In genomic region chr6:168035661-168036616, GRCh38 we compare ENCODE assay signal across 8 cellular contexts. TPM values are rescaled to one million over a fixed set of nuclear protein-coding genes. Genes with fewer than 3 reads are reported as not detected.
DNase-seq lines count a peak whose midpoint lies in the region; ATAC-seq, FAIRE-seq and TF ChIP-seq lines count a peak whose summit lies in the region.

No MANE protein-coding gene starts in this region.

- peak; percentile 91 for FAIRE-seq in K562 (lab: Jason Lieb, UNC)

- peak; percentile 82 for ATAC-seq in K562
- ATAC-seq in thoracic aorta (ENCODE audit: insufficient number of reproducible peaks, low FRiP score, low read depth) = no peak
- ATAC-seq in GM18505 (IDR thresholded peaks at IDR 0.05; ENCODE audit: unreplicated experiment) = no peak

- no TSS peak for BruUV-seq in K562 (replicated peaks; lab: Mats Ljungman, UMichigan)

- peaks cover 41 to 61% (median 49%) of the 10 kb centered on the region in 10 experiments for H3K4me1 ChIP-seq in BLaER1 treated with 17β-estradiol and CSF1 and Interleukin-3, amounts not matched to agents 10 nM and 100 nM
- H3K4me1 ChIP-seq in K562 (replicated peaks in 1 of 2; ENCODE audit: control insufficient read depth in 2 of 2, insufficient read depth in 2 of 2, low read length in 2 of 2) = peaks cover 10 to 14% of the 10 kb centered on the region in 2 experiments
- peaks cover 4 to 5% of the 10 kb centered on the region in 2 donors for H3K4me1 ChIP-seq in thoracic aorta (ENCODE audit: control insufficient read depth in 1 of 2, low read depth in 2 of 2)

- peak overlapping the region in 9 of 11 experiments; percentile 17 to 71 (median 66); a peak in 16 of 22 replicates for H3K27ac ChIP-seq in BLaER1 treated with 17β-estradiol and CSF1 and Interleukin-3, amounts not matched to agents 10 nM and 100 nM
- H3K27ac ChIP-seq in K562 (ENCODE audit: extremely low read depth, low read depth, low read length) (peak overlapping the region; percentile 26; the same call in 1 of the 3 replicates), thoracic aorta (peak overlapping the region in 1 of 2 donors; percentile 30)

- peaks cover 39 to 67% (median 53%) of the 10 kb centered on the region in 11 experiments for H3K9me3 ChIP-seq in BLaER1 treated with 17β-estradiol and CSF1 and Interleukin-3, amounts not matched to agents 10 nM and 100 nM (replicated peaks in 1 of 11)
- H3K9me3 ChIP-seq in K562 (replicated peaks; ENCODE audit: control insufficient read depth, insufficient read depth, low read depth, low read length) (no peaks in the 10 kb centered on the region), thoracic aorta (peaks cover 15% of the 10 kb centered on the region)

- TF ChIP-seq CTCF in LNCaP clone FGC (IDR thresholded peaks at IDR 0.05; ENCODE audit: control insufficient read depth, extremely low read depth, insufficient read depth) = no peak
- no peak for TF ChIP-seq CTCF in K562 (IDR thresholded peaks at IDR 0.05 in 2 of 3, conservative IDR thresholded peaks at IDR 0.05 in 1 of 3; ENCODE audit: insufficient read depth in 2 of 3, low read depth in 1 of 3, low read length in 3 of 3)
- TF ChIP-seq CTCF in kidney epithelial cell (IDR thresholded peaks at IDR 0.05; ENCODE audit: insufficient read depth, low read length, poor library complexity, severe bottlenecking) = no peak
- no peak for TF ChIP-seq CTCF in thoracic aorta (IDR thresholded peaks at IDR 0.05)

- no peak for TF ChIP-seq RAD21 in K562 (CRISPR knock-in tag; conservative IDR thresholded peaks at IDR 0.05 in 1 of 2, IDR thresholded peaks at IDR 0.05 in 1 of 2)

- H3K36me3 ChIP-seq in BLaER1 treated with 17β-estradiol and CSF1 and Interleukin-3, amounts not matched to agents 10 nM and 100 nM = peaks cover 0 to 35% (median 10%) of the 10 kb centered on the region in 11 experiments; a peak in 14 of 22 replicates
- H3K36me3 ChIP-seq in K562 (ENCODE audit: control insufficient read depth, insufficient read depth, low read length) (no peaks in the 10 kb centered on the region), kidney epithelial cell (ENCODE audit: control insufficient read depth, insufficient read depth, low read length) (no peaks in the 10 kb centered on the region), thoracic aorta (no peaks in the 10 kb centered on the region)

- no peaks in the 10 kb centered on the region for H3K79me2 ChIP-seq in K562 (ENCODE audit: control insufficient read depth, insufficient read depth, low read length)

- TF ChIP-seq EP300 in K562 (IDR thresholded peaks at IDR 0.05; ENCODE audit: low read length) = peak; percentile 85

- peak overlapping the region; percentile 15 to 69 (median 63); a peak in 19 of 22 replicates for H3K9ac ChIP-seq in BLaER1 treated with 17β-estradiol and CSF1 and Interleukin-3, amounts not matched to agents 10 nM and 100 nM
- peak overlapping the region; percentile 14 to 75; a peak in 2 of 4 replicates for H3K9ac ChIP-seq in K562 (ENCODE audit: insufficient read depth in 1 of 2, low read depth in 2 of 2, low read length in 2 of 2)

- H3K4me2 ChIP-seq in BLaER1 treated with 17β-estradiol and CSF1 and Interleukin-3, amounts not matched to agents 10 nM and 100 nM = peak overlapping the region; percentile 69 to 93 (median 80)
- H3K4me2 ChIP-seq in K562 (ENCODE audit: insufficient read depth, low read length) = peak overlapping the region; percentile 76

- H4K20me1 ChIP-seq in BLaER1 treated with 17β-estradiol and CSF1 and Interleukin-3, amounts not matched to agents 10 nM and 100 nM = no peaks in the 10 kb centered on the region
- H4K20me1 ChIP-seq in K562 (replicated peaks; ENCODE audit: control insufficient read depth, insufficient read depth, low read length) = peaks cover 8% of the 10 kb centered on the region

- no peak for DNase-seq in LNCaP clone FGC (ENCODE audit: low read depth)
- peak; percentile 55 to 72 (median 62) for DNase-seq in K562 (ENCODE audit: extremely low read depth in 1 of 4, low spot score in 3 of 4)
- DNase-seq in kidney epithelial cell (ENCODE audit: low read depth) = no peak
- no peak for DNase-seq in thoracic aorta (ENCODE audit: low spot score)
- no peak for DNase-seq in cortex of kidney (lab: John Stamatoyannopoulos, UW)
- DNase-seq in NCI-H128 (lab: John Stamatoyannopoulos, UW; ENCODE audit: unreplicated experiment) = no peak

- CTCF ChIA-PET in K562 (lab: Yijun Ruan, JAX; ENCODE audit: low intra/inter-chr PET ratio) = no interaction called here

- under 1% methylated on average over 29 of the region's 29 CpGs for WGBS in K562 (ENCODE audit: insufficient coverage, low coverage, missing lambda C conversion rate)

- peak overlapping the region; percentile 40 to 65 (median 50); a peak in 19 of 20 replicates for H3K4me3 ChIP-seq in BLaER1 treated with 17β-estradiol and CSF1 and Interleukin-3, amounts not matched to agents 10 nM and 100 nM
- H3K4me3 ChIP-seq in LNCaP clone FGC (ENCODE audit: low read depth, low read length) = peak overlapping the region; percentile 35; the same call in 1 of the 2 replicates
- peak overlapping the region; percentile 23 for H3K4me3 ChIP-seq in K562
- peak overlapping the region; percentile 41 for H3K4me3 ChIP-seq in kidney epithelial cell (ENCODE audit: low read depth, low read length)
- peak overlapping the region; percentile 71 for H3K4me3 ChIP-seq in thoracic aorta

- no peaks in the 10 kb centered on the region for H3K9me1 ChIP-seq in K562 (ENCODE audit: control insufficient read depth, insufficient read depth, low read length)

- TF ChIP-seq POLR2A in K562 (conservative IDR thresholded peaks at IDR 0.05) (no peak), GM18505 (IDR thresholded peaks at IDR 0.05; ENCODE audit: borderline replicate concordance, extremely low read depth, insufficient read depth, insufficient read length) (no peak)

- H3K27me3 ChIP-seq in BLaER1 treated with 17β-estradiol and CSF1 and Interleukin-3, amounts not matched to agents 10 nM and 100 nM = no peaks in the 10 kb centered on the region
- H3K27me3 ChIP-seq in K562 (ENCODE audit: control insufficient read depth in 2 of 2, insufficient read depth in 2 of 2, low read length in 2 of 2) = peaks cover 21 to 50% of the 10 kb centered on the region in 2 experiments
- H3K27me3 ChIP-seq in kidney epithelial cell (ENCODE audit: control insufficient read depth, insufficient read depth, low read length) = no peaks in the 10 kb centered on the region
- no peaks in the 10 kb centered on the region for H3K27me3 ChIP-seq in thoracic aorta (replicated peaks; ENCODE audit: insufficient read depth)

- in situ Hi-C loops in K562 (cut with MboI) = no loop called here

- intact Hi-C loops in K562 (cut with micrococcal nuclease) = no loop called here

- POLR2A ChIA-PET in K562 (lab: Yijun Ruan, JAX) = interaction anchor here (0.5 to 0.7 kb wide), 2 partner anchors 197 to 268 kb away, joined by 3 read pairs; no protein-coding TSS in a partner anchor

- peak overlapping the region; percentile 80 for H2AFZ ChIP-seq in K562 (ENCODE audit: low read depth, low read length)

TF ChIP-seq in K562, 482 proteins besides CTCF, POLR2A, EP300 and RAD21 (continues in another document):
- no peak for TF ChIP-seq MTA3 (IDR thresholded peaks at IDR 0.05; ENCODE audit: borderline replicate concordance)
- 0 out of 2 replicates have a peak, but pooled peaks have one; percentile 26 for TF ChIP-seq GABPB1 (CRISPR knock-in tag; IDR thresholded peaks at IDR 0.05)
- peak in 1 of 2 experiments; percentile 23; a peak in 1 of 4 replicates for TF ChIP-seq FOXA3 (CRISPR knock-in tag; conservative IDR thresholded peaks at IDR 0.05 in 1 of 2, IDR thresholded peaks at IDR 0.05 in 1 of 2)
- no peak for TF ChIP-seq HOXB6 (CRISPR knock-in tag; IDR thresholded peaks at IDR 0.05; ENCODE audit: borderline replicate concordance)

RNA-seq across cellular contexts. Expression of gene KIF25, which starts 38.5 kb away (rescaled TPM):
- not detected in 2 replicates for total RNA-seq in K562 (2011; cell fraction: chromatin; rRNA removed; ENCODE audit: low replicate concordance)
- total RNA-seq in K562 (2011; cell fraction: nucleolus; rRNA removed) = not detected in 2 replicates
- not detected in 2 replicates for total RNA-seq in K562 (2011; cell fraction: nucleoplasm; rRNA removed)
- total RNA-seq in K562 (2014; rRNA removed) (not detected in 2 replicates), K562 (2014; rRNA removed; fragmentation: Illumina TruSeq; extraction: Trizol) (not detected in 2 replicates), K562 (2015; rRNA removed; fragmentation: Illumina TruSeq; extraction: Trizol) (not detected in 2 replicates), K562 (2021) (0.24 TPM in 1 of 2 replicates, not detected in the other), kidney epithelial cell (not detected in 2 replicates), thoracic aorta (not detected)
- polyA plus RNA-seq in K562 (2011; rRNA removed) (0.04 TPM in 1 of 2 replicates, not detected in the other), K562 (2014; fragmentation: Illumina TruSeq; extraction: Trizol) (not detected in 2 replicates), K562 (2014; fragmentation: Nextera tagmentation; extraction: Ambion mirVana) (under 1 TPM; 0.22 to 0.49 TPM), K562 (2014; rRNA removed) (not detected in 2 replicates)
- 0.04 TPM in 1 of 2 replicates, not detected in the other for polyA plus RNA-seq in K562 (2011; cell fraction: cytosol; rRNA removed)
- polyA plus RNA-seq in K562 (2011; cell fraction: nucleus; rRNA removed) = not detected in 2 replicates
- polyA plus RNA-seq in K562 (2012) = 0.08 and 0.47 TPM in 2 replicates
- 0.98 TPM in 1 of 2 replicates, not detected in the other for polyA minus RNA-seq in K562 (2011; rRNA and poly(A)+ RNA removed)
- not detected in 2 replicates for polyA minus RNA-seq in K562 (2011; cell fraction: cytosol; rRNA and poly(A)+ RNA removed)
- not detected in 2 replicates for polyA minus RNA-seq in K562 (2011; cell fraction: nucleus; rRNA and poly(A)+ RNA removed)

RNA-seq across cellular contexts. Expression of gene FRMD1, which starts 43.1 kb away (rescaled TPM):
- not detected in 2 replicates for total RNA-seq in K562 (2011; cell fraction: chromatin; rRNA removed; ENCODE audit: low replicate concordance)
- not detected in 2 replicates for total RNA-seq in K562 (2011; cell fraction: nucleolus; rRNA removed)
- not detected in 2 replicates for total RNA-seq in K562 (2011; cell fraction: nucleoplasm; rRNA removed)
- total RNA-seq in K562 (2014; rRNA removed) = 0.16 TPM in 1 of 2 replicates, not detected in the other
- total RNA-seq in K562 (2014; rRNA removed; fragmentation: Illumina TruSeq; extraction: Trizol) = not detected in 2 replicates
- total RNA-seq in K562 (2015; rRNA removed; fragmentation: Illumina TruSeq; extraction: Trizol) = 0.04 TPM in 1 of 2 replicates, not detected in the other
- total RNA-seq in K562 (2021) = not detected in 2 replicates
- polyA plus RNA-seq in K562 (2011; rRNA removed) = 0.01 TPM in 1 of 2 replicates, not detected in the other
- 0.01 TPM in 2 replicates for polyA plus RNA-seq in K562 (2011; cell fraction: cytosol; rRNA removed)
- polyA plus RNA-seq in K562 (2011; cell fraction: nucleus; rRNA removed) = 0.04 TPM in 1 of 2 replicates, not detected in the other
- polyA plus RNA-seq in K562 (2012) = 0.04 and 0.18 TPM in 2 replicates
- not detected in 2 replicates for polyA plus RNA-seq in K562 (2014; fragmentation: Illumina TruSeq; extraction: Trizol)
- polyA plus RNA-seq in K562 (2014; fragmentation: Nextera tagmentation; extraction: Ambion mirVana) = under 1 TPM in 1 of 2 experiments, not detected in 1; 0.01 TPM
- not detected in 2 replicates for polyA plus RNA-seq in K562 (2014; rRNA removed)
- polyA minus RNA-seq in K562 (2011; rRNA and poly(A)+ RNA removed) = not detected in 2 replicates
- not detected in 2 replicates for polyA minus RNA-seq in K562 (2011; cell fraction: cytosol; rRNA and poly(A)+ RNA removed)
- polyA minus RNA-seq in K562 (2011; cell fraction: nucleus; rRNA and poly(A)+ RNA removed) = not detected in 2 replicates
- not detected in 2 replicates for total RNA-seq in kidney epithelial cell
- total RNA-seq in thoracic aorta = not detected

Comparison
In these comparisons a context has a peak if more than half of its experiments do, and no peak if none do; other contexts are left out.
1. DNase-seq: peak in K562 (4 of 4); none in LNCaP clone FGC (single experiment), kidney epithelial cell (single experiment), thoracic aorta (single experiment), cortex of kidney (single experiment) and NCI-H128 (single experiment).
2. Peak in every context shown above with its lines, with median percentiles within 50 percentile points of each other: H3K4me3 ChIP-seq.